8 cellular contexts compared by ENCODE assay signal in genomic region chr4:82284858-82285805, GRCh38.
DNase-seq lines count a peak whose midpoint lies in the region; ATAC-seq and TF ChIP-seq lines count a peak whose summit lies in the region.

No MANE protein-coding gene starts in this region.

- H3K4me3 ChIP-seq in MG63 (peak overlapping the region; percentile 45), foreskin fibroblast (ENCODE audit: low read depth in 1 of 2, low read length in 2 of 2) (peak overlapping the region; percentile 37 to 65), neural cell (ENCODE audit: low read length) (peak overlapping the region; percentile 66)

- peaks cover 22% of the 10 kb centered on the region for H3K27me3 Mint-ChIP-seq in stimulated activated naive CD8-positive, alpha-beta T cell treated with anti-CD3 and anti-CD28 coated beads, Interleukin-15, amount 100 ng/mL, for 72 hours

- peak overlapping the region; percentile 65 for H3K27ac ChIP-seq in neural cell (ENCODE audit: low read length)

- H3K27ac Mint-ChIP-seq in stimulated activated naive CD8-positive, alpha-beta T cell treated with anti-CD3 and anti-CD28 coated beads, Interleukin-15, amount 100 ng/mL, for 72 hours, result no peak overlapping the region

- peaks cover 2% of the 10 kb centered on the region; the same call in 1 of the 2 replicates for H3K27me3 ChIP-seq in MG63
- no peaks in the 10 kb centered on the region for H3K27me3 ChIP-seq in neural cell (ENCODE audit: insufficient read depth, low read depth, low read length)

- peak overlapping the region; percentile 64 for H3K9ac ChIP-seq in neural cell (ENCODE audit: low read length)

- TF ChIP-seq RAD21 in neural cell (conservative IDR thresholded peaks at IDR 0.05), result peak; percentile 59

- no peaks in the 10 kb centered on the region for H3K9me2 ChIP-seq in neural cell (ENCODE audit: insufficient read depth, low read length)

- no peaks in the 10 kb centered on the region for H3K9me3 Mint-ChIP-seq in stimulated activated naive CD8-positive, alpha-beta T cell treated with anti-CD3 and anti-CD28 coated beads, Interleukin-15, amount 100 ng/mL, for 72 hours

- peak; percentile 98 for DNase-seq in ELR (ENCODE audit: low read depth)
- DNase-seq in HCEC 1CT, result peak; percentile 87
- DNase-seq in MG63, result peak; percentile 98
- DNase-seq in SHP77 treated with DMSO at 0.1 percent for 48 hours (lab: John Stamatoyannopoulos, UW), result peak; percentile 89
- DNase-seq in activated gamma-delta T cell treated with Interleukin-2 at 50 U/mL for 16 hours, result peak; percentile 99
- peak; percentile 97 to 98 for DNase-seq in foreskin fibroblast
- DNase-seq in stimulated activated naive CD8-positive, alpha-beta T cell treated with anti-CD3 and anti-CD28 coated beads, Interleukin-15, amount 100 ng/mL, for 72 hours, result peak; percentile 100

- H3K79me2 ChIP-seq in neural cell (replicated peaks; ENCODE audit: insufficient read depth, low read length), result no peaks in the 10 kb centered on the region

- H3K4me1 Mint-ChIP-seq in stimulated activated naive CD8-positive, alpha-beta T cell treated with anti-CD3 and anti-CD28 coated beads, Interleukin-15, amount 100 ng/mL, for 72 hours, result peaks cover 17% of the 10 kb centered on the region

- H2AFZ ChIP-seq in neural cell (ENCODE audit: low read depth, low read length), result peak overlapping the region; percentile 79

- ATAC-seq in stimulated activated naive CD8-positive, alpha-beta T cell treated with anti-CD3 and anti-CD28 coated beads, Interleukin-15, amount 100 ng/mL, for 72 hours, result peak; percentile 100

- peak overlapping the region; percentile 76 for H3K4me2 ChIP-seq in neural cell (ENCODE audit: low read length)

- peak overlapping the region; percentile 78 to 81 for H3K4me3 Mint-ChIP-seq in stimulated activated naive CD8-positive, alpha-beta T cell treated with anti-CD3 and anti-CD28 coated beads, Interleukin-15, amount 100 ng/mL, for 72 hours

- TF ChIP-seq EP300 in neural cell (conservative IDR thresholded peaks at IDR 0.05; ENCODE audit: poor library complexity, severe bottlenecking), result peak; percentile 62

- H4K20me1 ChIP-seq in neural cell (ENCODE audit: insufficient read depth), result no peaks in the 10 kb centered on the region

- H3K36me3 ChIP-seq in MG63, result no peaks in the 10 kb centered on the region
- H3K36me3 ChIP-seq in neural cell (ENCODE audit: insufficient read depth, low read length), result no peaks in the 10 kb centered on the region

- no peaks in the 10 kb centered on the region for H3K9me3 ChIP-seq in MG63
- H3K9me3 ChIP-seq in neural cell (ENCODE audit: low read length), result no peaks in the 10 kb centered on the region

- peak; percentile 78 for TF ChIP-seq CTCF in foreskin fibroblast (IDR thresholded peaks at IDR 0.05; ENCODE audit: low read depth, low read length)
- TF ChIP-seq CTCF in neural cell (IDR thresholded peaks at IDR 0.05; ENCODE audit: poor library complexity, severe bottlenecking), result peak; percentile 78

- no peaks in the 10 kb centered on the region for H3F3A ChIP-seq in neural cell (ENCODE audit: insufficient read depth, low read length, poor library complexity, severe bottlenecking)

TF ChIP-seq in neural cell, 6 proteins besides CTCF, POLR2A, EP300 and RAD21:
- TF ChIP-seq MXI1 (conservative IDR thresholded peaks at IDR 0.05; ENCODE audit: poor library complexity, severe bottlenecking), result no peak
- no peak for TF ChIP-seq REST (IDR thresholded peaks at IDR 0.05; ENCODE audit: borderline replicate concordance)
- no peak for TF ChIP-seq EZH2 (IDR thresholded peaks at IDR 0.05; ENCODE audit: borderline replicate concordance, insufficient read depth, low read length, poor library complexity, severe bottlenecking)
- peak; percentile 68 for TF ChIP-seq SMC3 (conservative IDR thresholded peaks at IDR 0.05; ENCODE audit: poor library complexity)
- peak; percentile 48 for TF ChIP-seq TAF1 (IDR thresholded peaks at IDR 0.05; ENCODE audit: low read depth)
- TF ChIP-seq POLR2AphosphoS5 (IDR thresholded peaks at IDR 0.05), result peak; percentile 36
TF ChIP-seq in neural cell: peak in this region for 3.

Comparison
In these comparisons a context has a peak if more than half of its experiments do, and no peak if none do; other contexts are left out.
1. Peak in every context shown above with its lines: DNase-seq, ATAC-seq, H3K4me3 ChIP-seq and H3K27ac ChIP-seq.